In genomic region chr12:88628035-88628434, GRCh38 we compare ENCODE assay signal across 2 cellular contexts. TPM values are rescaled to one million over a fixed set of nuclear protein-coding genes. Genes with fewer than 3 reads are reported as not detected.
"Had no signal": no experiment of that assay in that cellular context is flagged by ENCODE, and none has a peak within 500 bp of the region (broad histone marks: within the 10 kb centered on the region; RNA-seq: fewer than 3 reads in every experiment).

No MANE protein-coding gene starts in this region.

RNA-seq across cellular contexts. Expression of gene KITLG, which starts 47.8 kb away (rescaled TPM):
- total RNA-seq: activated naive CD4-positive, alpha-beta T cell treated with anti-CD3 and anti-CD28 coated beads, Interleukin-2, amount 50 U/mL, for 72 hours; activated T-helper 1 cell treated with anti-CD3 and anti-CD28 coated beads, Interleukin-12 subunit alpha, Interleukin-12 subunit beta, Interleukin-2, Interleukin-4 antibody, amounts not matched to agents 30 ng/mL and 10 ng/mL and 1 ng/mL, durations not matched to agents 14 hours and 24 hours and 36 hours had no signal
